9 cellular contexts compared by ENCODE assay signal in the genomic region with DNA sequence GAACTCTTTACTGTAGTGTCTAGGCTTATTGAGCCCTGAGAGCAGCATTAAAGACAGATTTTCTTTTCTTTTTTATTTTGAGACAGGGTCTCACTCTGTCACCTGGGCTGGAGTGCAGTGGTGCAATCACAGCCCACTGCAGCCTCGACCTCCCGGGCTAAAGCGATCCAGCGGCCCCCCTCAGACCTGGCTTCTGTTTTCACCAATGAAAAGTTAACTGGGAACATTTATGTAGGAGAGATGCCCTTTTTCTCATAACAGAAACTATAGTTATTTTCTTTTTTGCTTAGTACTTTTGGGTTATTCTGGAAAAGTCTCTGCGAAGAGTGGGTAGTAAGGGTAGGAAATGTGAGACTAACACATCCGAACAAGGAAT. TPM values are rescaled to one million over a fixed set of nuclear protein-coding genes. Genes with fewer than 3 reads are reported as not detected.
DNase-seq lines count a peak whose midpoint lies in the region; ATAC-seq, FAIRE-seq and TF ChIP-seq lines count a peak whose summit lies in the region.
"Had no signal": no experiment of that assay in that cellular context is flagged by ENCODE, and none has a peak within 500 bp of the region (broad histone marks: within the 10 kb centered on the region; RNA-seq: fewer than 3 reads in every experiment).

No MANE protein-coding gene starts in this region.

- H3K4me2 ChIP-seq in SK-N-SH: peak overlapping the region; percentile 85
- peak overlapping the region; percentile 93 for H3K4me2 ChIP-seq in keratinocyte (ENCODE audit: control insufficient read depth, extremely low read depth, insufficient read depth, low read depth, low read length)

- peaks cover 5% of the 10 kb centered on the region for H3K36me3 Mint-ChIP-seq in activated naive CD8-positive, alpha-beta T cell treated with anti-CD3 and anti-CD28 coated beads, Interleukin-2, amount 10 ng/mL, durations not matched to agents 7 days and 5 days

- TF ChIP-seq RAD21 in SK-N-SH (IDR thresholded peaks at IDR 0.05; ENCODE audit: low read length): no peak

- intact Hi-C loops in stomach (cut with DNase I; ENCODE audit: low total_unique reads): no loop called here

- 86% methylated on average over 6 of the region's 6 CpGs for WGBS in SK-N-SH (ENCODE audit: low lambda C conversion rate)
- WGBS in stomach, 5 donors: 78 to 86% (median 84%) methylated on average over 6 of the region's 6 CpGs

- H3K27me3 Mint-ChIP-seq in activated naive CD8-positive, alpha-beta T cell treated with anti-CD3 and anti-CD28 coated beads, Interleukin-2, amount 10 ng/mL, durations not matched to agents 7 days and 5 days: no peaks in the 10 kb centered on the region

- no peaks in the 10 kb centered on the region for H3K9me3 ChIP-seq in SK-N-SH
- H3K9me3 ChIP-seq in keratinocyte (ENCODE audit: control insufficient read depth, low read depth, low read length): no peaks in the 10 kb centered on the region
- H3K9me3 ChIP-seq in stomach: no peaks in the 10 kb centered on the region

- H3K9ac ChIP-seq in SK-N-SH (peak overlapping the region; percentile 66; the same call in 1 of the 2 replicates), keratinocyte (ENCODE audit: control insufficient read depth, extremely low read depth, insufficient read depth, low read length) (peak overlapping the region; percentile 88)

- H3K36me3 ChIP-seq in SK-N-SH (replicated peaks in 1 of 2; ENCODE audit: control insufficient read depth in 1 of 2, insufficient read depth in 2 of 2, low read length in 1 of 2): peaks cover under 1 to 4% of the 10 kb centered on the region in 2 experiments
- H3K36me3 ChIP-seq in keratinocyte (ENCODE audit: control insufficient read depth in 2 of 2, extremely low read depth in 1 of 2, insufficient read depth in 2 of 2, low read length in 2 of 2): peaks cover 0 to 9% of the 10 kb centered on the region in 2 experiments
- peaks cover under 1 to 15% (median 4%) of the 10 kb centered on the region in 4 donors for H3K36me3 ChIP-seq in stomach

- H3K4me1 ChIP-seq in SK-N-SH (ENCODE audit: control insufficient read depth in 1 of 2, insufficient read depth in 2 of 2, low read depth in 1 of 2, low read length in 1 of 2) (peaks cover 13 to 19% of the 10 kb centered on the region in 2 experiments; a peak in 3 of 4 replicates), keratinocyte (ENCODE audit: control insufficient read depth, extremely low read depth, insufficient read depth, low read length) (peaks cover 21% of the 10 kb centered on the region), stomach (peaks cover 13 to 63% (median 39%) of the 10 kb centered on the region in 4 donors)

- peak overlapping the region; percentile 74 to 79 for H3K4me3 ChIP-seq in SK-N-SH (ENCODE audit: low read depth in 2 of 2, low read length in 1 of 2)
- H3K4me3 ChIP-seq in keratinocyte (ENCODE audit: control insufficient read depth in 2 of 3, extremely low read depth in 1 of 3, insufficient read depth in 2 of 3, low read depth in 1 of 3, low read length in 3 of 3): peak overlapping the region; percentile 84 to 100 (median 89)
- peak overlapping the region; percentile 72 to 89 (median 80) for H3K4me3 ChIP-seq in stomach

- CTCF ChIA-PET in SK-N-SH (lab: Yijun Ruan, JAX): interaction anchor here (0.6 to 7.9 kb wide), 25 partner anchors 9 to 376 kb away, joined by 3 to 66 read pairs (median 4); no protein-coding TSS in a partner anchor

- ATAC-seq in SK-N-SH treated with all-trans-retinoic acid at 6 μM for 48 hours: no peak
- no peak for ATAC-seq in activated naive CD8-positive, alpha-beta T cell treated with anti-CD3 and anti-CD28 coated beads, Interleukin-2, amount 10 ng/mL, durations not matched to agents 7 days and 5 days (ENCODE audit: low read depth)
- no peak for ATAC-seq in GM18517 (IDR thresholded peaks at IDR 0.05; ENCODE audit: unreplicated experiment)

- no peak for TF ChIP-seq EP300 in SK-N-SH (IDR thresholded peaks at IDR 0.05; ENCODE audit: borderline replicate concordance in 1 of 2, low read depth in 1 of 2, low read length in 1 of 2)
- no peak for TF ChIP-seq EP300 in stomach (IDR thresholded peaks at IDR 0.05)

- FAIRE-seq in keratinocyte (lab: Jason Lieb, UNC): no peak

- TF ChIP-seq POLR2A in stomach (IDR thresholded peaks at IDR 0.05): no peak

- peaks cover 61% of the 10 kb centered on the region for H3K79me2 ChIP-seq in SK-N-SH (ENCODE audit: insufficient read depth)
- H3K79me2 ChIP-seq in keratinocyte (ENCODE audit: control insufficient read depth, insufficient read depth, low read length): peaks cover 62% of the 10 kb centered on the region

- dilution Hi-C loops in keratinocyte (cut with MboI; ENCODE audit: extremely low pct_ligation_motif_present, low sequenced_read_pairs): no loop called here

- TF ChIP-seq CTCF in SK-N-SH (IDR thresholded peaks at IDR 0.05) (no peak), keratinocyte (optimal IDR thresholded peaks at IDR 0.05 in 1 of 3, IDR thresholded peaks at IDR 0.05 in 1 of 3, conservative IDR thresholded peaks at IDR 0.05 in 1 of 3; ENCODE audit: extremely low read depth in 1 of 3, insufficient read depth in 2 of 3, low read length in 3 of 3) (no peak), stomach (IDR thresholded peaks at IDR 0.05) (no peak)

- no peaks in the 10 kb centered on the region for H3K9me3 Mint-ChIP-seq in activated naive CD8-positive, alpha-beta T cell treated with anti-CD3 and anti-CD28 coated beads, Interleukin-2, amount 10 ng/mL, durations not matched to agents 7 days and 5 days

- no peak for DNase-seq in SK-N-SH
- DNase-seq in activated naive CD8-positive, alpha-beta T cell treated with anti-CD3 and anti-CD28 coated beads, Interleukin-2, amount 10 ng/mL, durations not matched to agents 7 days and 5 days: no peak
- DNase-seq in keratinocyte (ENCODE audit: low read depth, low spot score): no peak
- DNase-seq in stomach: no peak
- DNase-seq in globus pallidus (ENCODE audit: low spot score): no peak
- no peak for DNase-seq in NCI-H1417 (lab: John Stamatoyannopoulos, UW)
- DNase-seq: NCI-H774 had no signal

- no peaks in the 10 kb centered on the region for H3K27me3 ChIP-seq in SK-N-SH (ENCODE audit: insufficient read depth)
- no peaks in the 10 kb centered on the region for H3K27me3 ChIP-seq in keratinocyte (ENCODE audit: control insufficient read depth, extremely low read depth, insufficient read depth, low read length)
- H3K27me3 ChIP-seq in stomach: no peaks in the 10 kb centered on the region

- H4K20me1 ChIP-seq in SK-N-SH (ENCODE audit: insufficient read depth) (peaks cover 59% of the 10 kb centered on the region), keratinocyte (ENCODE audit: control insufficient read depth, extremely low read depth, insufficient read depth, low read length) (peaks cover 16% of the 10 kb centered on the region)

- no peaks in the 10 kb centered on the region for H3K9me2 ChIP-seq in SK-N-SH

- H2AFZ ChIP-seq in SK-N-SH (ENCODE audit: low read depth): no peak overlapping the region
- no peak overlapping the region for H2AFZ ChIP-seq in keratinocyte (ENCODE audit: control insufficient read depth, low read length)

- peaks cover 3% of the 10 kb centered on the region for H3K9me1 ChIP-seq in keratinocyte (ENCODE audit: control insufficient read depth, extremely low read depth, insufficient read depth, low read length)

- H3K4me3 Mint-ChIP-seq in activated naive CD8-positive, alpha-beta T cell treated with anti-CD3 and anti-CD28 coated beads, Interleukin-2, amount 10 ng/mL, durations not matched to agents 7 days and 5 days: peak overlapping the region; percentile 93

- peak overlapping the region; percentile 88 for H3K27ac Mint-ChIP-seq in activated naive CD8-positive, alpha-beta T cell treated with anti-CD3 and anti-CD28 coated beads, Interleukin-2, amount 10 ng/mL, durations not matched to agents 7 days and 5 days

- POLR2A ChIA-PET in SK-N-SH (lab: Yijun Ruan, JAX): interaction anchor here (0.7 to 0.8 kb wide), 2 partner anchors 9 to 77 kb away, joined by 3 read pairs; partner anchors contain the start of gene C16orf95
- POLR2A ChIA-PET in activated naive CD8-positive, alpha-beta T cell treated with anti-CD3 and anti-CD28 coated beads, Interleukin-2, amount 10 ng/mL, durations not matched to agents 7 days and 5 days (lab: Charles Lee): interaction anchor here (1.0 to 3.8 kb wide), 4 partner anchors 10 to 557 kb away, joined by 3 to 44 read pairs (median 14); partner anchors contain the start of genes BANP, C16orf95, FBXO31 and KLHDC4

- peaks cover 12% of the 10 kb centered on the region for H3F3A ChIP-seq in SK-N-SH (replicated peaks; ENCODE audit: insufficient read depth)

- H3K27ac ChIP-seq in SK-N-SH (ENCODE audit: low read depth in 2 of 2, low read length in 1 of 2): peak overlapping the region in 1 of 2 experiments; percentile 58; a peak in 1 of 4 replicates
- peak overlapping the region; percentile 84 for H3K27ac ChIP-seq in keratinocyte (ENCODE audit: control insufficient read depth, insufficient read depth, low read length)
- H3K27ac ChIP-seq in stomach: peak overlapping the region in 4 of 5 donors; percentile 98 to 100 (median 99)

- H3K4me1 Mint-ChIP-seq in activated naive CD8-positive, alpha-beta T cell treated with anti-CD3 and anti-CD28 coated beads, Interleukin-2, amount 10 ng/mL, durations not matched to agents 7 days and 5 days: peaks cover 25% of the 10 kb centered on the region

RNA-seq across cellular contexts. Expression of gene MAP1LC3B, which starts 1.5 kb away (rescaled TPM):
- polyA plus RNA-seq in SK-N-SH (2012; rRNA removed): 33.7 and 36.9 TPM in 2 replicates
- 59.8 and 68.6 TPM in 2 replicates for polyA plus RNA-seq in SK-N-SH (2012; cell fraction: cytosol; rRNA removed)
- polyA plus RNA-seq in SK-N-SH (2012; cell fraction: nucleus; rRNA removed): 15.8 and 26.7 TPM in 2 replicates
- total RNA-seq in activated naive CD8-positive, alpha-beta T cell treated with anti-CD3 and anti-CD28 coated beads, Interleukin-2, amount 10 ng/mL, durations not matched to agents 7 days and 5 days: 10 to 100 TPM; 55.6 to 57.4 TPM
- polyA plus RNA-seq in keratinocyte: 43.6 to 50.3 TPM (median 46.3 TPM) in 3 replicates
- polyA plus RNA-seq in keratinocyte (2011; ENCODE audit: low read depth): 218 TPM
- polyA plus RNA-seq in keratinocyte (2011; cell fraction: cytosol; rRNA removed): 61.5 and 109 TPM in 2 replicates
- polyA plus RNA-seq in keratinocyte (2011; cell fraction: nucleus; rRNA removed): 39.9 and 43.2 TPM in 2 replicates
- polyA plus RNA-seq in keratinocyte (2012; ENCODE audit: low replicate concordance): 71.2 and 175 TPM in 2 replicates
- polyA minus RNA-seq in keratinocyte: 15.2 to 23.2 TPM (median 20.6 TPM) in 3 replicates
- polyA minus RNA-seq in keratinocyte (2011; cell fraction: cytosol; rRNA and poly(A)+ RNA removed): 37.2 TPM
- 12.5 and 26.0 TPM in 2 replicates for polyA minus RNA-seq in keratinocyte (2011; cell fraction: nucleus; rRNA and poly(A)+ RNA removed)
- 100 to 1,000 TPM in 1 of 5 donors, 10 to 100 TPM in 4; 24.6 to 111 (median 50.1) TPM for total RNA-seq in stomach
- polyA plus RNA-seq in stomach: 10 to 100 TPM; 31.5 to 62.0 (median 50.1) TPM

RNA-seq across cellular contexts. Expression of gene FBXO31, which starts 10.1 kb away (rescaled TPM):
- 14.2 and 15.3 TPM in 2 replicates for polyA plus RNA-seq in SK-N-SH (2012; rRNA removed)
- polyA plus RNA-seq in SK-N-SH (2012; cell fraction: cytosol; rRNA removed): 4.5 and 8.4 TPM in 2 replicates
- 45.0 and 46.1 TPM in 2 replicates for polyA plus RNA-seq in SK-N-SH (2012; cell fraction: nucleus; rRNA removed)
- 10 to 100 TPM; 36.6 TPM for total RNA-seq in activated naive CD8-positive, alpha-beta T cell treated with anti-CD3 and anti-CD28 coated beads, Interleukin-2, amount 10 ng/mL, durations not matched to agents 7 days and 5 days
- polyA plus RNA-seq in keratinocyte: 12.9 to 22.3 TPM (median 17.0 TPM) in 3 replicates
- polyA plus RNA-seq in keratinocyte (2011; ENCODE audit: low read depth): 20.8 TPM
- 8.0 and 13.7 TPM in 2 replicates for polyA plus RNA-seq in keratinocyte (2011; cell fraction: cytosol; rRNA removed)
- 35.0 and 40.8 TPM in 2 replicates for polyA plus RNA-seq in keratinocyte (2011; cell fraction: nucleus; rRNA removed)
- polyA plus RNA-seq in keratinocyte (2012; ENCODE audit: low replicate concordance): 14.9 and 18.8 TPM in 2 replicates
- polyA minus RNA-seq in keratinocyte: 27.3 to 33.0 TPM (median 30.5 TPM) in 3 replicates
- 20.0 TPM for polyA minus RNA-seq in keratinocyte (2011; cell fraction: cytosol; rRNA and poly(A)+ RNA removed)
- polyA minus RNA-seq in keratinocyte (2011; cell fraction: nucleus; rRNA and poly(A)+ RNA removed): 25.2 and 38.7 TPM in 2 replicates
- 1,000 to 10,000 TPM in 1 of 5 donors, 10 to 100 TPM in 4; 20.9 to 1,171 (median 41.5) TPM for total RNA-seq in stomach
- polyA plus RNA-seq in stomach: 10 to 100 TPM in 1 of 3 donors, 1 to 10 TPM in 2; 6.4 to 11.7 (median 8.2) TPM
